9 cellular contexts compared by ENCODE assay signal in the genomic region with DNA sequence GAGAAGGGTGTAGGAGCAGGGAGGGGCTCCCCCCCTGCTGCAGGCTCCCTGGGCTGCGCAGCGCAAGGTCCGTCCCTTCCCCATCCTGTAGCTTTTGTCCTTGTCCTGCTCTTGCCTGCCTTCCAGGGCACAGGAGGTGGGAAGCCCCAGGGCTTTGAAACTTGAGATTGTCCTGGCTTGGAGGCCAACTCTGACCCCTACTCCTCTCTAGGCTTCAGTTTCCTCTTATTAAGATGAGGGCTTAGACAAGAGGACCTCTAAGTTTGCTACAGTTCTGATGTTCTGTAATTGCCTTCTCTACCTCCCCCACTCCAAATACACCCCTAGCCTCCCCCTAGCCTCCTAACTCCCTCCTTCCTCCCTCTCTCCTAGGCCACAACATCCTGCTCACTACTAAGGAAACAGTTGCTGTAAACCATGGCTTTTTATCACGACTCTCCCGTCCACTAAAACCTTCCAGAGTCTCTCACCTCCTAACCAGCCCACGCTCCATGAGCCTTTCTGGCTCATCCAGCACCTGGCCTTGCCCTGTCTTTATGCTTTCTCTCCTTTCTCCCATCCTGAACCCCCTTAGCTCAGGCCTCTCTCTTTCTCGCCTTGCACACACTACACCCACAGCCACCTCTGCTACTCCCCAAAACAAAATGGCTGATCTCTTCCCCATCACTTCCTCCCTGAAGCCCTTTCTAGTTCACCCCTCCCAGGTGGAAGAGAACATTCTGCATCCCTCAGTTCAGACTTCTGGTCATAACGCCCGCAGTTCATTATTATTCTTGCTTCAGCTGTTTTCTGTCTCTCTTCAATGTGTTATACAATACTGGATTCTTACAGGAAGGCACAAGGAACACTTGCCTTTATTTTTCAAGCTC. TPM values are rescaled to one million over a fixed set of nuclear protein-coding genes. Genes with fewer than 3 reads are reported as not detected.
DNase-seq lines count a peak whose midpoint lies in the region; ATAC-seq, FAIRE-seq and TF ChIP-seq lines count a peak whose summit lies in the region.
"Had no signal": no experiment of that assay in that cellular context is flagged by ENCODE, and none has a peak within 500 bp of the region (broad histone marks: within the 10 kb centered on the region; RNA-seq: fewer than 3 reads in every experiment).

No MANE protein-coding gene starts in this region.

- H3K4me3 ChIP-seq in body of pancreas (no peak overlapping the region), lower lobe of right lung (peak overlapping the region; percentile 63)

- 42 to 61% methylated on average over 7 to 9 of the region's 9 CpGs for WGBS in body of pancreas, 2 donors

- peaks cover 36% of the 10 kb centered on the region for H3K4me1 ChIP-seq in body of pancreas
- peaks cover 19% of the 10 kb centered on the region for H3K4me1 ChIP-seq in lower lobe of right lung

- no peaks in the 10 kb centered on the region for H3K27me3 ChIP-seq in body of pancreas
- H3K27me3 ChIP-seq in lower lobe of right lung (ENCODE audit: low read depth), result no peaks in the 10 kb centered on the region

- TF ChIP-seq POLR2A in GM12891 (IDR thresholded peaks at IDR 0.05; ENCODE audit: low read depth, low read length), result no peak
- TF ChIP-seq POLR2A in body of pancreas (IDR thresholded peaks at IDR 0.05), result no peak

- intact Hi-C loops in body of pancreas (cut with DNase I), result no loop called here
- intact Hi-C loops in lower lobe of right lung (cut with DNase I), result no loop called here

- H3K27ac ChIP-seq in body of pancreas (peak overlapping the region; percentile 82 to 85 (median 84)), lower lobe of right lung (peak overlapping the region; percentile 81)

- H3K9me3 ChIP-seq in body of pancreas, result no peaks in the 10 kb centered on the region
- H3K9me3 ChIP-seq in lower lobe of right lung, result no peaks in the 10 kb centered on the region

- ATAC-seq in HG03565 (IDR thresholded peaks at IDR 0.05; ENCODE audit: unreplicated experiment) (peak; percentile 19), body of pancreas (peak; percentile 67), lower lobe of right lung (peak in 1 of 2 donors; percentile 72)

- H3K36me3 ChIP-seq in body of pancreas (replicated peaks in 1 of 2; ENCODE audit: insufficient read depth in 1 of 2, low read depth in 2 of 2) (peaks cover 0 to 8% of the 10 kb centered on the region in 2 donors), lower lobe of right lung (no peaks in the 10 kb centered on the region)

- TF ChIP-seq CTCF in body of pancreas (IDR thresholded peaks at IDR 0.05) (no peak), lower lobe of right lung (IDR thresholded peaks at IDR 0.05) (no peak)

- no peak for FAIRE-seq in GM12891 (lab: Jason Lieb, UNC)

- DNase-seq in GM12891 (ENCODE audit: insufficient read length, low spot score) (no peak), body of pancreas (no peak), lower lobe of right lung (no peak), SHP77 treated with DMSO at 0.1 percent for 48 hours (lab: John Stamatoyannopoulos, UW) (no peak), AG08396 (ENCODE audit: low spot score) (no peak), 8988T (no peak), pons (ENCODE audit: low spot score) (no peak)

TF ChIP-seq in GM12891, 5 proteins besides CTCF, POLR2A, EP300 and RAD21:
- TF ChIP-seq SPI1 (IDR thresholded peaks at IDR 0.05; ENCODE audit: low read depth, low read length) (peak; percentile 51; the same call in 1 of the 2 replicates), PAX5 (IDR thresholded peaks at IDR 0.05; ENCODE audit: insufficient read depth, low read length, severe bottlenecking) (no peak)

RNA-seq across cellular contexts. Expression of gene UNC5CL, which starts 10.2 kb away (rescaled TPM):
- 0.31 TPM for polyA plus RNA-seq in GM12891 (2012; ENCODE audit: low read depth, missing spikeins)
- total RNA-seq in body of pancreas (10 to 100 TPM; 17.4 to 30.3 TPM), lower lobe of right lung (1.1 TPM)

RNA-seq across cellular contexts. Expression of gene TSPO2, which starts 13.4 kb away (rescaled TPM):
- polyA plus RNA-seq in GM12891 (2012; ENCODE audit: low read depth, missing spikeins), result not detected
- total RNA-seq in body of pancreas (not detected), lower lobe of right lung (not detected)
- total RNA-seq: T-helper 1 cell treated with Interleukin-12 subunit alpha and Interleukin-12 subunit beta and Interleukin-4 antibody, amounts not matched to agents 30 ng/mL and 1 ng/mL, for 36 hours had no signal

RNA-seq across cellular contexts. Expression of gene APOBEC2, which starts 24.1 kb away (rescaled TPM):
- polyA plus RNA-seq in GM12891 (2012; ENCODE audit: low read depth, missing spikeins), result not detected
- total RNA-seq in body of pancreas (1 to 10 TPM; 2.3 to 4.0 TPM), lower lobe of right lung (0.65 TPM)
- total RNA-seq: T-helper 1 cell treated with Interleukin-12 subunit alpha and Interleukin-12 subunit beta and Interleukin-4 antibody, amounts not matched to agents 30 ng/mL and 1 ng/mL, for 36 hours had no signal

RNA-seq across cellular contexts. Expression of gene OARD1, which starts 43.3 kb away (rescaled TPM):
- 41.3 TPM for polyA plus RNA-seq in GM12891 (2012; ENCODE audit: low read depth, missing spikeins)
- 10 to 100 TPM; 15.0 to 27.4 TPM for total RNA-seq in body of pancreas
- total RNA-seq in lower lobe of right lung, result 28.7 TPM

RNA-seq across cellular contexts. Expression of gene NFYA, which starts 43.9 kb away (rescaled TPM):
- 15.7 TPM for polyA plus RNA-seq in GM12891 (2012; ENCODE audit: low read depth, missing spikeins)
- total RNA-seq in body of pancreas, result 10 to 100 TPM in 1 of 2 donors, 1 to 10 TPM in 1; 8.6 to 10.4 TPM
- 21.0 TPM for total RNA-seq in lower lobe of right lung
